ENCODE assay signal across 1 cellular context in genomic region chr5:93967923-93968322, GRCh38.
TF ChIP-seq lines count a peak whose summit lies in the region.

No MANE protein-coding gene starts in this region.

TF ChIP-seq in HEK293, 187 proteins besides CTCF, POLR2A, EP300 and RAD21 (continued from another document and continues in another):
- no peak for TF ChIP-seq ZNF266 (tag by site-specific recombination; IDR thresholded peaks at IDR 0.05; ENCODE audit: low read depth)
- TF ChIP-seq ZBTB21 (tag by site-specific recombination; IDR thresholded peaks at IDR 0.05), result no peak
- no peak for TF ChIP-seq SALL2 (tag by site-specific recombination; IDR thresholded peaks at IDR 0.05; ENCODE audit: borderline replicate concordance)
- TF ChIP-seq, protein P1, sequence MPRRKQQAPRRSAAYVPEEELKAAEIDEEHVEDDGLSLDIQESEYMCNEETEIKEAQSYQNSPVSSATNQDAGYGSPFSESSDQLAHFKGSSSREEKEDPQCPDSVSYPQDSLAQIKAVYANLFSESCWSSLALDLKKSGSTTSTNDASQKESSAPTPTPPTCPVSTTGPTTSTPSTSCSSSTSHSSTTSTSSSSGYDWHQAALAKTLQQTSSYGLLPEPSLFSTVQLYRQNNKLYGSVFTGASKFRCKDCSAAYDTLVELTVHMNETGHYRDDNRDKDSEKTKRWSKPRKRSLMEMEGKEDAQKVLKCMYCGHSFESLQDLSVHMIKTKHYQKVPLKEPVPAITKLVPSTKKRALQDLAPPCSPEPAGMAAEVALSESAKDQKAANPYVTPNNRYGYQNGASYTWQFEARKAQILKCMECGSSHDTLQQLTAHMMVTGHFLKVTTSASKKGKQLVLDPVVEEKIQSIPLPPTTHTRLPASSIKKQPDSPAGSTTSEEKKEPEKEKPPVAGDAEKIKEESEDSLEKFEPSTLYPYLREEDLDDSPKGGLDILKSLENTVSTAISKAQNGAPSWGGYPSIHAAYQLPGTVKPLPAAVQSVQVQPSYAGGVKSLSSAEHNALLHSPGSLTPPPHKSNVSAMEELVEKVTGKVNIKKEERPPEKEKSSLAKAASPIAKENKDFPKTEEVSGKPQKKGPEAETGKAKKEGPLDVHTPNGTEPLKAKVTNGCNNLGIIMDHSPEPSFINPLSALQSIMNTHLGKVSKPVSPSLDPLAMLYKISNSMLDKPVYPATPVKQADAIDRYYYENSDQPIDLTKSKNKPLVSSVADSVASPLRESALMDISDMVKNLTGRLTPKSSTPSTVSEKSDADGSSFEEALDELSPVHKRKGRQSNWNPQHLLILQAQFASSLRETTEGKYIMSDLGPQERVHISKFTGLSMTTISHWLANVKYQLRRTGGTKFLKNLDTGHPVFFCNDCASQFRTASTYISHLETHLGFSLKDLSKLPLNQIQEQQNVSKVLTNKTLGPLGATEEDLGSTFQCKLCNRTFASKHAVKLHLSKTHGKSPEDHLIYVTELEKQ (tag by site-specific recombination; IDR thresholded peaks at IDR 0.05; ENCODE audit: borderline replicate concordance), result 0 out of 2 replicates have a peak, but pooled peaks have one; percentile 17
- TF ChIP-seq ZNF223 (tag by site-specific recombination; IDR thresholded peaks at IDR 0.05), result no peak
- no peak for TF ChIP-seq ZNF391 (tag by site-specific recombination; IDR thresholded peaks at IDR 0.05; ENCODE audit: borderline replicate concordance, low read depth)
- TF ChIP-seq ZNF274 (IDR thresholded peaks at IDR 0.05; ENCODE audit: low read length), result no peak
- TF ChIP-seq ZNF274 (tag by site-specific recombination; IDR thresholded peaks at IDR 0.05; ENCODE audit: borderline replicate concordance), result no peak
- TF ChIP-seq ZNF776 (tag by site-specific recombination; IDR thresholded peaks at IDR 0.05; ENCODE audit: borderline replicate concordance), result no peak
- TF ChIP-seq GLI4 (tag by site-specific recombination; IDR thresholded peaks at IDR 0.05), result no peak
- TF ChIP-seq, protein P2, sequence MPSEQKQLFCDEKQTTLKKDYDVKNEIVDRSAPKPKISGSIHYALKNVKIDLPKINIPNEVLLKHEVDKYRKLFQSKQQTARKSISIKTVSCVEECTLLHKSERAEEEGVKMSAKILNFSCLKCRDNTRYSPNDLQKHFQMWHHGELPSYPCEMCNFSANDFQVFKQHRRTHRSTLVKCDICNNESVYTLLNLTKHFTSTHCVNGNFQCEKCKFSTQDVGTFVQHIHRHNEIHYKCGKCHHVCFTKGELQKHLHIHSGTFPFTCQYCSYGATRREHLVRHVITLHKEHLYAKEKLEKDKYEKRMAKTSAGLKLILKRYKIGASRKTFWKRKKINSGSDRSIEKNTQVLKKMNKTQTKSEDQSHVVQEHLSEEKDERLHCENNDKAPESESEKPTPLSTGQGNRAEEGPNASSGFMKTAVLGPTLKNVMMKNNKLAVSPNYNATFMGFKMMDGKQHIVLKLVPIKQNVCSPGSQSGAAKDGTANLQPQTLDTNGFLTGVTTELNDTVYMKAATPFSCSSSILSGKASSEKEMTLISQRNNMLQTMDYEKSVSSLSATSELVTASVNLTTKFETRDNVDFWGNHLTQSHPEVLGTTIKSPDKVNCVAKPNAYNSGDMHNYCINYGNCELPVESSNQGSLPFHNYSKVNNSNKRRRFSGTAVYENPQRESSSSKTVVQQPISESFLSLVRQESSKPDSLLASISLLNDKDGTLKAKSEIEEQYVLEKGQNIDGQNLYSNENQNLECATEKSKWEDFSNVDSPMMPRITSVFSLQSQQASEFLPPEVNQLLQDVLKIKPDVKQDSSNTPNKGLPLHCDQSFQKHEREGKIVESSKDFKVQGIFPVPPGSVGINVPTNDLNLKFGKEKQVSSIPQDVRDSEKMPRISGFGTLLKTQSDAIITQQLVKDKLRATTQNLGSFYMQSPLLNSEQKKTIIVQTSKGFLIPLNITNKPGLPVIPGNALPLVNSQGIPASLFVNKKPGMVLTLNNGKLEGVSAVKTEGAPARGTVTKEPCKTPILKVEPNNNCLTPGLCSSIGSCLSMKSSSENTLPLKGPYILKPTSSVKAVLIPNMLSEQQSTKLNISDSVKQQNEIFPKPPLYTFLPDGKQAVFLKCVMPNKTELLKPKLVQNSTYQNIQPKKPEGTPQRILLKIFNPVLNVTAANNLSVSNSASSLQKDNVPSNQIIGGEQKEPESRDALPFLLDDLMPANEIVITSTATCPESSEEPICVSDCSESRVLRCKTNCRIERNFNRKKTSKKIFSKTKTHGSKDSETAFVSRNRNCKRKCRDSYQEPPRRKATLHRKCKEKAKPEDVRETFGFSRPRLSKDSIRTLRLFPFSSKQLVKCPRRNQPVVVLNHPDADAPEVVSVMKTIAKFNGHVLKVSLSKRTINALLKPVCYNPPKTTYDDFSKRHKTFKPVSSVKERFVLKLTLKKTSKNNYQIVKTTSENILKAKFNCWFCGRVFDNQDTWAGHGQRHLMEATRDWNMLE (tag by site-specific recombination; conservative IDR thresholded peaks at IDR 0.05; ENCODE audit: low read depth), result no peak
- TF ChIP-seq, protein P3, sequence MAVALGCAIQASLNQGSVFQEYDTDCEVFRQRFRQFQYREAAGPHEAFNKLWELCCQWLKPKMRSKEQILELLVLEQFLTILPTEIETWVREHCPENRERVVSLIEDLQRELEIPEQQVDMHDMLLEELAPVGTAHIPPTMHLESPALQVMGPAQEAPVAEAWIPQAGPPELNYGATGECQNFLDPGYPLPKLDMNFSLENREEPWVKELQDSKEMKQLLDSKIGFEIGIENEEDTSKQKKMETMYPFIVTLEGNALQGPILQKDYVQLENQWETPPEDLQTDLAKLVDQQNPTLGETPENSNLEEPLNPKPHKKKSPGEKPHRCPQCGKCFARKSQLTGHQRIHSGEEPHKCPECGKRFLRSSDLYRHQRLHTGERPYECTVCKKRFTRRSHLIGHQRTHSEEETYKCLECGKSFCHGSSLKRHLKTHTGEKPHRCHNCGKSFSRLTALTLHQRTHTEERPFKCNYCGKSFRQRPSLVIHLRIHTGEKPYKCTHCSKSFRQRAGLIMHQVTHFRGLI (tag by site-specific recombination; IDR thresholded peaks at IDR 0.05), result no peak
- no peak for TF ChIP-seq ZNF639 (tag by site-specific recombination; IDR thresholded peaks at IDR 0.05)
- no peak for TF ChIP-seq ZNF426 (tag by site-specific recombination; IDR thresholded peaks at IDR 0.05)
- no peak for TF ChIP-seq ZNF701 (tag by site-specific recombination; IDR thresholded peaks at IDR 0.05)
- TF ChIP-seq ZBTB17 (tag by site-specific recombination; IDR thresholded peaks at IDR 0.05), result no peak
- no peak for TF ChIP-seq ZNF530 (tag by site-specific recombination; IDR thresholded peaks at IDR 0.05; ENCODE audit: low read depth)
- TF ChIP-seq ZNF433 (tag by site-specific recombination; IDR thresholded peaks at IDR 0.05; ENCODE audit: low read depth), result no peak
- no peak for TF ChIP-seq PRDM10 (tag by site-specific recombination; IDR thresholded peaks at IDR 0.05)
- no peak for TF ChIP-seq ZNF112 (tag by site-specific recombination; IDR thresholded peaks at IDR 0.05)
- TF ChIP-seq ZNF654 (tag by site-specific recombination; IDR thresholded peaks at IDR 0.05; ENCODE audit: low read depth), result no peak
- TF ChIP-seq OSR2 (tag by site-specific recombination; IDR thresholded peaks at IDR 0.05), result peak; percentile 72
- no peak for TF ChIP-seq ZNF768 (tag by site-specific recombination; IDR thresholded peaks at IDR 0.05)
- TF ChIP-seq ZNF544 (tag by site-specific recombination; IDR thresholded peaks at IDR 0.05), result no peak
- no peak for TF ChIP-seq ZBTB49 (tag by site-specific recombination; IDR thresholded peaks at IDR 0.05; ENCODE audit: low read depth)
- no peak for TF ChIP-seq KLF7 (tag by site-specific recombination; IDR thresholded peaks at IDR 0.05; ENCODE audit: borderline replicate concordance)
- TF ChIP-seq ZNF830 (tag by site-specific recombination; IDR thresholded peaks at IDR 0.05; ENCODE audit: low read depth), result no peak
- no peak for TF ChIP-seq ZNF514 (tag by site-specific recombination; IDR thresholded peaks at IDR 0.05)
- no peak for TF ChIP-seq KLF16 (tag by site-specific recombination; IDR thresholded peaks at IDR 0.05)
- no peak for TF ChIP-seq ZNF600 (tag by site-specific recombination; IDR thresholded peaks at IDR 0.05)
- TF ChIP-seq SCRT2 (tag by site-specific recombination; IDR thresholded peaks at IDR 0.05), result peak; percentile 92
- TF ChIP-seq ZNF707 (tag by site-specific recombination; IDR thresholded peaks at IDR 0.05), result no peak
- no peak for TF ChIP-seq ZNF184 (tag by site-specific recombination; IDR thresholded peaks at IDR 0.05)
- TF ChIP-seq ZNF580 (tag by site-specific recombination; IDR thresholded peaks at IDR 0.05), result peak; percentile 65
- TF ChIP-seq, protein P4, sequence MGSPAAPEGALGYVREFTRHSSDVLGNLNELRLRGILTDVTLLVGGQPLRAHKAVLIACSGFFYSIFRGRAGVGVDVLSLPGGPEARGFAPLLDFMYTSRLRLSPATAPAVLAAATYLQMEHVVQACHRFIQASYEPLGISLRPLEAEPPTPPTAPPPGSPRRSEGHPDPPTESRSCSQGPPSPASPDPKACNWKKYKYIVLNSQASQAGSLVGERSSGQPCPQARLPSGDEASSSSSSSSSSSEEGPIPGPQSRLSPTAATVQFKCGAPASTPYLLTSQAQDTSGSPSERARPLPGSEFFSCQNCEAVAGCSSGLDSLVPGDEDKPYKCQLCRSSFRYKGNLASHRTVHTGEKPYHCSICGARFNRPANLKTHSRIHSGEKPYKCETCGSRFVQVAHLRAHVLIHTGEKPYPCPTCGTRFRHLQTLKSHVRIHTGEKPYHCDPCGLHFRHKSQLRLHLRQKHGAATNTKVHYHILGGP (tag by site-specific recombination; IDR thresholded peaks at IDR 0.05), result peak; percentile 91
- TF ChIP-seq ZNF148 (tag by site-specific recombination; IDR thresholded peaks at IDR 0.05; ENCODE audit: borderline replicate concordance), result no peak
- TF ChIP-seq ZBTB7A (tag by site-specific recombination; IDR thresholded peaks at IDR 0.05; ENCODE audit: low read depth), result no peak
